26 cellular contexts compared by ENCODE assay signal in the genomic region with DNA sequence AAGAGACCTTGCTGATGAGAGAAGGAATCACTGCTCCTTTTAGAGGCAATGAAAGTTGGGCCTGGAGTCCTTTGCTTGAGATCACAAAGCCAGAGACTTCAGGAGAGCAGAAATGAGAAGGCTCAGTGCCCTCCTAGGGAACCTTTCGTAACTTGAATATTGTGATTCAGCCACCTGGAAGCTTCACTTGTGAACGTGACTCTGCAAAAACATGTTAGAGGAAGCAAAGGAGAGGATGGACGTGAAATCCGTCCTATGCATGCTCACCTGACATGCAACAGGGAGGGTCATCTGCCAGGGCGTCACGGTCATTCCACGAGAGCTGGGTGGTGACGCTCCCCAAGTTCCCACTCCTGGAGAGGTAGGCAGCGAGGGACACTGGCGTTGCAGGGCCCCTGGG.
"Had no signal": no experiment of that assay in that cellular context is flagged by ENCODE, and none has a peak within 500 bp of the region (broad histone marks: within the 10 kb centered on the region; RNA-seq: fewer than 3 reads in every experiment).

No MANE protein-coding gene starts in this region.

- ATAC-seq: gastrocnemius medialis; left ventricle myocardium superior; lower lobe of right lung; sciatic nerve; stimulated activated naive CD8-positive, alpha-beta T cell treated with anti-CD3 and anti-CD28 coated beads, Interleukin-15, Interleukin-2, amounts not matched to agents 100 U/mL and 50 U/mL, for 24 hours had no signal

- H3K36me3 Mint-ChIP-seq: memory B cell; stimulated activated memory B cell treated with anti-CD40 and anti-IgM and Interleukin-4, amounts not matched to agents 10 μg/mL and 1 μg/mL and 100 μg/mL, for 72 hours had no signal

- H3K9me3 Mint-ChIP-seq: endodermal cell; memory B cell; nephron; neural progenitor cell; stimulated activated memory B cell treated with anti-CD40 and anti-IgM and Interleukin-4, amounts not matched to agents 10 μg/mL and 1 μg/mL and 100 μg/mL, for 72 hours; type B pancreatic cell had no signal

- H3K4me3 Mint-ChIP-seq: endodermal cell; memory B cell; nephron; neural progenitor cell; stimulated activated memory B cell treated with anti-CD40 and anti-IgM and Interleukin-4, amounts not matched to agents 10 μg/mL and 1 μg/mL and 100 μg/mL, for 72 hours; type B pancreatic cell had no signal

- H3K4me1 ChIP-seq: gastrocnemius medialis, lower lobe of right lung, prostate gland, right atrium auricular region, testis, tibial artery had no signal

- H3K27me3 Mint-ChIP-seq: memory B cell, type B pancreatic cell had no signal

- H3K4me2 ChIP-seq: neural progenitor cell had no signal

- H3K9me3 ChIP-seq: gastrocnemius medialis, lower lobe of right lung, prostate gland, right atrium auricular region, testis, tibial artery had no signal

- H3K27me3 ChIP-seq: gastrocnemius medialis, neural progenitor cell, right atrium auricular region, testis, tibial artery had no signal

- H2AFZ ChIP-seq: neural progenitor cell had no signal

- H3K36me3 ChIP-seq: gastrocnemius medialis, lower lobe of right lung, neural progenitor cell, prostate gland, right atrium auricular region, tibial artery had no signal

- FAIRE-seq: colon, endothelial cell of umbilical vein, keratinocyte, urothelium cell line had no signal

- H3K4me1 Mint-ChIP-seq: memory B cell; nephron; stimulated activated memory B cell treated with anti-CD40 and anti-IgM and Interleukin-4, amounts not matched to agents 10 μg/mL and 1 μg/mL and 100 μg/mL, for 72 hours had no signal

- H3K4me3 ChIP-seq: gastrocnemius medialis, lower lobe of right lung, neural progenitor cell, prostate gland, right atrium auricular region, testis, tibial artery had no signal

- H3K27ac ChIP-seq: gastrocnemius medialis, lower lobe of right lung, neural progenitor cell, prostate gland, right atrium auricular region, testis, tibial artery had no signal

- DNase-seq: effector CD8-positive, alpha-beta T cell; endodermal cell; erythroblast; gastrocnemius medialis; head of caudate nucleus; left ventricle myocardium superior; lower lobe of right lung; nucleus accumbens; stimulated activated CD4-positive, alpha-beta T cell treated with anti-CD3 and anti-CD28 coated beads, Interleukin-2, amount 100 ng/mL, for 24 hours; stimulated activated CD4-positive, alpha-beta T cell treated with anti-CD3 and anti-CD28 coated beads, Interleukin-4, amount 100 ng/mL, for 24 hours; stimulated activated naive CD8-positive, alpha-beta T cell treated with anti-CD3 and anti-CD28 coated beads, Interleukin-15, Interleukin-2, amounts not matched to agents 100 U/mL and 50 U/mL, for 24 hours; substantia nigra; testis had no signal

- H3K27ac Mint-ChIP-seq: memory B cell; nephron; stimulated activated memory B cell treated with anti-CD40 and anti-IgM and Interleukin-4, amounts not matched to agents 10 μg/mL and 1 μg/mL and 100 μg/mL, for 72 hours; type B pancreatic cell had no signal
